In the genomic region with DNA sequence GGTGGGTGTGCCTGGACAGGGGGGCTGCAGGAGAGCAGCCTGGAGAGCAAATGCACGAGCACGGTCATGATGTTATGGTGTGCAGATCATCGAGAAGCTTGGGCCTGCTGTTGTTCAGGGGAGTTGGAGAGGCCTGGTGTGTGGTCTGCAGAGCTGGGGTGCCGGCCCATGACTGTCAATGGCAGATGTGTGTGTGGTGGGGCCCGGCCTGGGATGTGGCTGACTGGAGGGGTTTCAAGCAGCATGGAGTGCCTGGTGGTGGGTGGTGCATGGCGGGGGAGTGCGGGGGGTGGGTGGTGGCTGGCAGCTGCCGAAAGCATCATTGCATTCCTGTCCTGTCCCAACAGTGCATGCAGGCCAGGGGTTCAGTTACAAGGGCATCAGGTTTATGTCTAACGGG, we compare ENCODE assay signal across 16 cellular contexts.
DNase-seq lines count a peak whose midpoint lies in the region; ATAC-seq lines count a peak whose summit lies in the region.
"Had no signal": no experiment of that assay in that cellular context is flagged by ENCODE, and none has a peak within 500 bp of the region (broad histone marks: within the 10 kb centered on the region; RNA-seq: fewer than 3 reads in every experiment).

No MANE protein-coding gene starts in this region.

- no peak overlapping the region for H3K4me3 Mint-ChIP-seq in stimulated activated naive CD8-positive, alpha-beta T cell treated with anti-CD3 and anti-CD28 coated beads, Interleukin-15, amount 100 ng/mL, for 72 hours
- H3K4me3 Mint-ChIP-seq: CD14-positive monocyte; CD4-positive, alpha-beta memory T cell had no signal

- H3K27ac Mint-ChIP-seq in stimulated activated naive CD8-positive, alpha-beta T cell treated with anti-CD3 and anti-CD28 coated beads, Interleukin-15, amount 100 ng/mL, for 72 hours = no peak overlapping the region
- H3K27ac Mint-ChIP-seq: CD14-positive monocyte; CD4-positive, alpha-beta memory T cell had no signal

- peak; percentile 43 for ATAC-seq in stimulated activated naive CD8-positive, alpha-beta T cell treated with anti-CD3 and anti-CD28 coated beads, Interleukin-15, amount 100 ng/mL, for 72 hours
- no peak for ATAC-seq in stimulated activated naive CD8-positive, alpha-beta T cell treated with anti-CD3 and anti-CD28 coated beads, Interleukin-15, Interleukin-2, amounts not matched to agents 100 U/mL and 50 U/mL, for 24 hours
- ATAC-seq in sciatic nerve (no peak), Right ventricle myocardium inferior (no peak)
- ATAC-seq: A549, HepG2 had no signal

- DNase-seq in stimulated activated naive CD8-positive, alpha-beta T cell treated with anti-CD3 and anti-CD28 coated beads, Interleukin-15, amount 100 ng/mL, for 72 hours = no peak
- DNase-seq in stimulated activated naive CD8-positive, alpha-beta T cell treated with anti-CD3 and anti-CD28 coated beads, Interleukin-15, Interleukin-2, amounts not matched to agents 100 U/mL and 50 U/mL, for 24 hours = no peak
- DNase-seq in mesenteric fat pad (ENCODE audit: low spot score) (peak; percentile 86), sciatic nerve (ENCODE audit: low spot score) (peak; percentile 45), NCI-H524 (lab: John Stamatoyannopoulos, UW) (no peak), C1 segment of cervical spinal cord (lab: John Stamatoyannopoulos, UW) (no peak), Right ventricle myocardium inferior (ENCODE audit: missing footprints) (no peak)
- DNase-seq: AML-193; CD4-positive, alpha-beta memory T cell; DMS153; DMS79; GDM1; GM23248 had no signal

- H3K27me3 Mint-ChIP-seq in stimulated activated naive CD8-positive, alpha-beta T cell treated with anti-CD3 and anti-CD28 coated beads, Interleukin-15, amount 100 ng/mL, for 72 hours = no peaks in the 10 kb centered on the region
- H3K27me3 Mint-ChIP-seq: CD4-positive, alpha-beta memory T cell had no signal

- no peaks in the 10 kb centered on the region for H3K4me1 Mint-ChIP-seq in stimulated activated naive CD8-positive, alpha-beta T cell treated with anti-CD3 and anti-CD28 coated beads, Interleukin-15, amount 100 ng/mL, for 72 hours
- H3K4me1 Mint-ChIP-seq: CD14-positive monocyte; CD4-positive, alpha-beta memory T cell had no signal

- no peaks in the 10 kb centered on the region for H3K9me3 Mint-ChIP-seq in stimulated activated naive CD8-positive, alpha-beta T cell treated with anti-CD3 and anti-CD28 coated beads, Interleukin-15, amount 100 ng/mL, for 72 hours
- H3K9me3 Mint-ChIP-seq: CD14-positive monocyte had no signal

- intact Hi-C loops in sciatic nerve (cut with DNase I) = no loop called here
- intact Hi-C loops in Right ventricle myocardium inferior (cut with DNase I) = no loop called here

Comparison
In these comparisons a context has a peak if more than half of its experiments do, and no peak if none do; other contexts are left out.
1. DNase-seq: peak in mesenteric fat pad (single experiment) and sciatic nerve (single experiment); none in stimulated activated naive CD8-positive, alpha-beta T cell treated with anti-CD3 and anti-CD28 coated beads, Interleukin-15, amount 100 ng/mL, for 72 hours (0 of 2), stimulated activated naive CD8-positive, alpha-beta T cell treated with anti-CD3 and anti-CD28 coated beads, Interleukin-15, Interleukin-2, amounts not matched to agents 100 U/mL and 50 U/mL, for 24 hours (single experiment), NCI-H524 (0 of 2), C1 segment of cervical spinal cord (0 of 14) and Right ventricle myocardium inferior (single experiment).